Comparison of ENCODE assay signal across 17 cellular contexts in the genomic region with DNA sequence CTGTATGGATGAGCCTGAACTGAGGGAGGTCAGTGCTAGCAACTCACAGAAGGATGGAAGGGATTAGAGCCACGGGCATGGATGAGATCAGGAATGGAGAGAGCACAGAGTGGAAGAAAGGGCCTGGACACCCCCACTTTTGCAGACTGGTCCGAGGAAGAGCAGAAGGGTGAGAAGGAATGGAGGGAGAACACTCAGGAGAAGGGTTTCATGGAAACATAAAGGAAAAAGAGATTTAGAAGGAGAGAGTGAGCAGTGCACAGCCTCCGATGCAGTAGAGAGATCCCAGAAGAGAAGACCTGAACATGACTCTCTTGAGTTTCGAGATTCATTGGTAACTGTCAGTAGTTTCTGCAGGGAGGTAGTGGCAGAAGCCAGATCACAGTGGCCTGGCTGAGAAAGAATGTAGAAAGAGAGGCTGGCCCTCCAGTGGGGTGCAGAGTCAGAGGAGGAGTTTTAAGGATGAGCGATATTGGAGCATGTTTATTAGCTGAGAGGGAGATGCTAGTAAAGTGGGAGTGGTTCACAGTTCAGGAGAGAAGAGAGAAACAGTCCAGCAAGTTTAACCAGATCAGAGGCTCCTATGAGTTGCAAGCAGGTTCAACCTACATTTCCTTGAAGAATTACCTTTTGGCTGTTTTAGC.
DNase-seq lines count a peak whose midpoint lies in the region; ATAC-seq and TF ChIP-seq lines count a peak whose summit lies in the region.
"Had no signal": no experiment of that assay in that cellular context is flagged by ENCODE, and none has a peak within 500 bp of the region (broad histone marks: within the 10 kb centered on the region; RNA-seq: fewer than 3 reads in every experiment).

No MANE protein-coding gene starts in this region.

- DNase-seq in CD14-positive monocyte (ENCODE audit: low spot score), result no peak
- no peak for DNase-seq in GM23338 (ENCODE audit: low spot score)
- no peak for DNase-seq in WTC11 (ENCODE audit: low spot score)
- peak; percentile 41 for DNase-seq in left kidney (ENCODE audit: low read depth, low spot score)
- no peak for DNase-seq in putamen (ENCODE audit: low spot score)
- no peak for DNase-seq in D341Med (ENCODE audit: low spot score)
- no peak for DNase-seq in midbrain (lab: John Stamatoyannopoulos, UW)
- DNase-seq: activated naive CD8-positive, alpha-beta T cell treated with anti-CD3 and anti-CD28 coated beads for 36 hours; CD4-positive, CD25-positive, alpha-beta regulatory T cell; gastrocnemius medialis; GOT3; Kasumi-1; NCI-H774 had no signal

- no peak overlapping the region for H3K4me3 ChIP-seq in GM23338
- H3K4me3 ChIP-seq: cardiac muscle cell, gastrocnemius medialis, tibial nerve had no signal

- no peaks in the 10 kb centered on the region for H3K27me3 ChIP-seq in GM23338 (ENCODE audit: insufficient read depth)
- H3K27me3 ChIP-seq: cardiac muscle cell, gastrocnemius medialis, tibial nerve had no signal

- no peaks in the 10 kb centered on the region for H3F3A ChIP-seq in GM23338 (replicated peaks; ENCODE audit: low read depth)

- H3K9me2 ChIP-seq in GM23338 (ENCODE audit: insufficient read depth), result 0 out of 2 replicates have a peak, but pooled peaks cover 5% of the 10 kb centered on the region

- H3K27me3 Mint-ChIP-seq in CD14-positive monocyte (ENCODE audit: low read depth in 3 of 3), result no peaks in the 10 kb centered on the region
- peaks cover 1% of the 10 kb centered on the region for H3K27me3 Mint-ChIP-seq in GM23338 (ENCODE audit: insufficient read depth, low read depth, poor library complexity)
- no peaks in the 10 kb centered on the region for H3K27me3 Mint-ChIP-seq in WTC11 (ENCODE audit: low read depth)
- H3K27me3 Mint-ChIP-seq: activated naive CD8-positive, alpha-beta T cell treated with anti-CD3 and anti-CD28 coated beads for 36 hours had no signal

- H3K36me3 ChIP-seq in GM23338 (ENCODE audit: insufficient read depth), result no peaks in the 10 kb centered on the region
- H3K36me3 ChIP-seq: cardiac muscle cell had no signal

- POLR2A ChIA-PET in WTC11 (lab: Charles Lee), result no interaction called here

- no peaks in the 10 kb centered on the region for H3K9me3 Mint-ChIP-seq in CD14-positive monocyte
- H3K9me3 Mint-ChIP-seq in GM23338, result no peaks in the 10 kb centered on the region
- H3K9me3 Mint-ChIP-seq in WTC11, result no peaks in the 10 kb centered on the region
- H3K9me3 Mint-ChIP-seq: activated naive CD8-positive, alpha-beta T cell treated with anti-CD3 and anti-CD28 coated beads for 36 hours; stimulated activated effector memory CD8-positive, alpha-beta T cell treated with anti-CD3 and anti-CD28 coated beads, Interleukin-12 subunit alpha, Interleukin-12 subunit beta, amount 100 ng/mL, for 72 hours had no signal

- H3K4me3 Mint-ChIP-seq in CD14-positive monocyte (no peak overlapping the region), GM23338 (no peak overlapping the region), WTC11 (no peak overlapping the region)
- H3K4me3 Mint-ChIP-seq: activated naive CD8-positive, alpha-beta T cell treated with anti-CD3 and anti-CD28 coated beads for 36 hours; CD4-positive, CD25-positive, alpha-beta regulatory T cell; stimulated activated effector memory CD8-positive, alpha-beta T cell treated with anti-CD3 and anti-CD28 coated beads, Interleukin-12 subunit alpha, Interleukin-12 subunit beta, amount 100 ng/mL, for 72 hours had no signal

- no peaks in the 10 kb centered on the region for H3K79me2 ChIP-seq in GM23338 (replicated peaks; ENCODE audit: insufficient read depth)

- TF ChIP-seq CTCF in CD14-positive monocyte (IDR thresholded peaks at IDR 0.05) (no peak), GM23338 (conservative IDR thresholded peaks at IDR 0.05; ENCODE audit: low read depth in 2 of 2) (no peak), WTC11 (IDR thresholded peaks at IDR 0.05) (no peak)

- intact Hi-C loops in CD14-positive monocyte (cut with micrococcal nuclease), result no loop called here

- no peak overlapping the region for H3K27ac ChIP-seq in GM23338 (ENCODE audit: low read depth)
- H3K27ac ChIP-seq: cardiac muscle cell, gastrocnemius medialis, tibial nerve had no signal

- ATAC-seq in GM23338 (peak; percentile 33; the same call in 2 of the 3 replicates), WTC11 (no peak), GM21576 (IDR thresholded peaks at IDR 0.05; ENCODE audit: unreplicated experiment) (no peak)
- ATAC-seq: gastrocnemius medialis; stimulated activated effector memory CD8-positive, alpha-beta T cell treated with anti-CD3 and anti-CD28 coated beads, Interleukin-12 subunit alpha, Interleukin-12 subunit beta, amount 100 ng/mL, for 72 hours had no signal

- H3K27ac Mint-ChIP-seq in CD14-positive monocyte, result peak overlapping the region; percentile 1 to 53 (median 17)
- H3K27ac Mint-ChIP-seq in GM23338, result no peak overlapping the region
- H3K27ac Mint-ChIP-seq in WTC11, result 0 out of 2 replicates have a peak overlapping the region, but pooled peaks have one; percentile 3
- H3K27ac Mint-ChIP-seq: activated naive CD8-positive, alpha-beta T cell treated with anti-CD3 and anti-CD28 coated beads for 36 hours; CD4-positive, CD25-positive, alpha-beta regulatory T cell; stimulated activated effector memory CD8-positive, alpha-beta T cell treated with anti-CD3 and anti-CD28 coated beads, Interleukin-12 subunit alpha, Interleukin-12 subunit beta, amount 100 ng/mL, for 72 hours had no signal

- H3K4me1 Mint-ChIP-seq in CD14-positive monocyte, result no peaks in the 10 kb centered on the region
- H3K4me1 Mint-ChIP-seq in GM23338, result peaks cover 25% of the 10 kb centered on the region
- H3K4me1 Mint-ChIP-seq in WTC11, result peaks cover 19% of the 10 kb centered on the region
- H3K4me1 Mint-ChIP-seq: activated naive CD8-positive, alpha-beta T cell treated with anti-CD3 and anti-CD28 coated beads for 36 hours; CD4-positive, CD25-positive, alpha-beta regulatory T cell; stimulated activated effector memory CD8-positive, alpha-beta T cell treated with anti-CD3 and anti-CD28 coated beads, Interleukin-12 subunit alpha, Interleukin-12 subunit beta, amount 100 ng/mL, for 72 hours had no signal

- CTCF ChIA-PET in WTC11 (lab: Charles Lee), result no interaction called here

- peaks cover 6% of the 10 kb centered on the region for H3K4me1 ChIP-seq in GM23338 (ENCODE audit: insufficient read depth)
- H3K4me1 ChIP-seq: tibial nerve had no signal

- H4K20me1 ChIP-seq in GM23338 (replicated peaks; ENCODE audit: insufficient read depth), result no peaks in the 10 kb centered on the region

- H3K4me2 ChIP-seq in GM23338, result no peak overlapping the region

- no peak overlapping the region for H2AFZ ChIP-seq in GM23338

- H3K36me3 Mint-ChIP-seq in CD14-positive monocyte (peaks cover 76 to 88% of the 10 kb centered on the region in 2 donors), GM23338 (ENCODE audit: low read depth) (no peaks in the 10 kb centered on the region), WTC11 (no peaks in the 10 kb centered on the region)
- H3K36me3 Mint-ChIP-seq: activated naive CD8-positive, alpha-beta T cell treated with anti-CD3 and anti-CD28 coated beads for 36 hours; CD4-positive, CD25-positive, alpha-beta regulatory T cell; stimulated activated effector memory CD8-positive, alpha-beta T cell treated with anti-CD3 and anti-CD28 coated beads, Interleukin-12 subunit alpha, Interleukin-12 subunit beta, amount 100 ng/mL, for 72 hours had no signal

TF ChIP-seq in GM23338, 12 proteins besides CTCF, POLR2A, EP300 and RAD21 (continues in another document):
- TF ChIP-seq POLR2AphosphoS5 (IDR thresholded peaks at IDR 0.05; ENCODE audit: low read depth), result no peak
- TF ChIP-seq, protein P1, sequence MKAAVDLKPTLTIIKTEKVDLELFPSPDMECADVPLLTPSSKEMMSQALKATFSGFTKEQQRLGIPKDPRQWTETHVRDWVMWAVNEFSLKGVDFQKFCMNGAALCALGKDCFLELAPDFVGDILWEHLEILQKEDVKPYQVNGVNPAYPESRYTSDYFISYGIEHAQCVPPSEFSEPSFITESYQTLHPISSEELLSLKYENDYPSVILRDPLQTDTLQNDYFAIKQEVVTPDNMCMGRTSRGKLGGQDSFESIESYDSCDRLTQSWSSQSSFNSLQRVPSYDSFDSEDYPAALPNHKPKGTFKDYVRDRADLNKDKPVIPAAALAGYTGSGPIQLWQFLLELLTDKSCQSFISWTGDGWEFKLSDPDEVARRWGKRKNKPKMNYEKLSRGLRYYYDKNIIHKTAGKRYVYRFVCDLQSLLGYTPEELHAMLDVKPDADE (IDR thresholded peaks at IDR 0.05), result no peak
- no peak for TF ChIP-seq STAT1 (IDR thresholded peaks at IDR 0.05; ENCODE audit: unreplicated experiment)

TF ChIP-seq in WTC11, 78 proteins besides CTCF, POLR2A, EP300 and RAD21 (continues in another document):
- no peak for TF ChIP-seq RELA (CRISPR knock-in tag; IDR thresholded peaks at IDR 0.05; ENCODE audit: borderline replicate concordance)
- TF ChIP-seq, protein P2, sequence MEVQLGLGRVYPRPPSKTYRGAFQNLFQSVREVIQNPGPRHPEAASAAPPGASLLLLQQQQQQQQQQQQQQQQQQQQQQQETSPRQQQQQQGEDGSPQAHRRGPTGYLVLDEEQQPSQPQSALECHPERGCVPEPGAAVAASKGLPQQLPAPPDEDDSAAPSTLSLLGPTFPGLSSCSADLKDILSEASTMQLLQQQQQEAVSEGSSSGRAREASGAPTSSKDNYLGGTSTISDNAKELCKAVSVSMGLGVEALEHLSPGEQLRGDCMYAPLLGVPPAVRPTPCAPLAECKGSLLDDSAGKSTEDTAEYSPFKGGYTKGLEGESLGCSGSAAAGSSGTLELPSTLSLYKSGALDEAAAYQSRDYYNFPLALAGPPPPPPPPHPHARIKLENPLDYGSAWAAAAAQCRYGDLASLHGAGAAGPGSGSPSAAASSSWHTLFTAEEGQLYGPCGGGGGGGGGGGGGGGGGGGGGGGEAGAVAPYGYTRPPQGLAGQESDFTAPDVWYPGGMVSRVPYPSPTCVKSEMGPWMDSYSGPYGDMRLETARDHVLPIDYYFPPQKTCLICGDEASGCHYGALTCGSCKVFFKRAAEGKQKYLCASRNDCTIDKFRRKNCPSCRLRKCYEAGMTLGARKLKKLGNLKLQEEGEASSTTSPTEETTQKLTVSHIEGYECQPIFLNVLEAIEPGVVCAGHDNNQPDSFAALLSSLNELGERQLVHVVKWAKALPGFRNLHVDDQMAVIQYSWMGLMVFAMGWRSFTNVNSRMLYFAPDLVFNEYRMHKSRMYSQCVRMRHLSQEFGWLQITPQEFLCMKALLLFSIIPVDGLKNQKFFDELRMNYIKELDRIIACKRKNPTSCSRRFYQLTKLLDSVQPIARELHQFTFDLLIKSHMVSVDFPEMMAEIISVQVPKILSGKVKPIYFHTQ (CRISPR knock-in tag; IDR thresholded peaks at IDR 0.05), result no peak
- TF ChIP-seq ATF1 (CRISPR knock-in tag; IDR thresholded peaks at IDR 0.05), result no peak
- TF ChIP-seq TP53 (CRISPR knock-in tag; IDR thresholded peaks at IDR 0.05), result no peak
- no peak for TF ChIP-seq FOXK1 (CRISPR knock-in tag; IDR thresholded peaks at IDR 0.05)
